Comparison of ENCODE assay signal across 8 cellular contexts in genomic region chr17:45221081-45221996, GRCh38. TPM values are rescaled to one million over a fixed set of nuclear protein-coding genes. Genes with fewer than 3 reads are reported as not detected.
DNase-seq lines count a peak whose midpoint lies in the region; ATAC-seq and TF ChIP-seq lines count a peak whose summit lies in the region.

Gene FMNL1, plus strand, starts transcription at chr17:45221885. Its CDS starts 240 bp downstream, at chr17:45222125.

- H3K4me3 Mint-ChIP-seq in activated T-cell treated with anti-CD3 and anti-CD28 coated beads, Interleukin-2, amount 50 U/mL, for 4 hours, result peak within 1 kb of the TSS; percentile 96
- peak within 1 kb of the TSS; percentile 57 for H3K4me3 Mint-ChIP-seq in neural crest cell

- H3K4me3 ChIP-seq in fibroblast of pulmonary artery (replicated peaks; ENCODE audit: low read depth, low read length), result peak within 1 kb of the TSS; percentile 58

- peak in 1 of 2 donors; percentile 5 for ATAC-seq in activated T-cell treated with anti-CD3 and anti-CD28 coated beads, Interleukin-2, amount 50 U/mL, for 4 hours
- ATAC-seq in GM21367 (IDR thresholded peaks at IDR 0.05; ENCODE audit: unreplicated experiment), result no peak

- no peak within 1 kb of the TSS for H3K27ac Mint-ChIP-seq in neural crest cell (ENCODE audit: unreplicated experiment)

- peaks cover 57% of the 10 kb centered on the region for H3K4me1 Mint-ChIP-seq in activated T-cell treated with anti-CD3 and anti-CD28 coated beads, Interleukin-2, amount 50 U/mL, for 4 hours (ENCODE audit: low read depth)
- no peaks in the 10 kb centered on the region for H3K4me1 Mint-ChIP-seq in neural crest cell

- H3K36me3 Mint-ChIP-seq in activated T-cell treated with anti-CD3 and anti-CD28 coated beads, Interleukin-2, amount 50 U/mL, for 4 hours (ENCODE audit: insufficient read depth), result peaks cover 10% of the 10 kb centered on the region
- no peaks in the 10 kb centered on the region for H3K36me3 Mint-ChIP-seq in neural crest cell (ENCODE audit: low read depth)

- H3K27me3 Mint-ChIP-seq in activated T-cell treated with anti-CD3 and anti-CD28 coated beads, Interleukin-2, amount 50 U/mL, for 4 hours (ENCODE audit: low read depth), result no peaks in the 10 kb centered on the region
- peaks cover 68% of the 10 kb centered on the region for H3K27me3 Mint-ChIP-seq in neural crest cell (ENCODE audit: low read depth)

- TF ChIP-seq CTCF in fibroblast of pulmonary artery (IDR thresholded peaks at IDR 0.05; ENCODE audit: low read length, missing control alignments) (no peak), neural crest cell (conservative IDR thresholded peaks at IDR 0.05) (no peak)

- H3K9me3 Mint-ChIP-seq in activated T-cell treated with anti-CD3 and anti-CD28 coated beads, Interleukin-2, amount 50 U/mL, for 4 hours, result no peaks in the 10 kb centered on the region
- no peaks in the 10 kb centered on the region for H3K9me3 Mint-ChIP-seq in neural crest cell

- DNase-seq in NCI-H1092 treated with DMSO at 0.1 percent for 48 hours (lab: John Stamatoyannopoulos, UW) (peak; percentile 14), NCI-H1092 (lab: John Stamatoyannopoulos, UW) (no peak), MV-4-11 (lab: John Stamatoyannopoulos, UW) (peak; percentile 42), fibroblast of pulmonary artery (ENCODE audit: low read depth) (no peak), neural crest cell (ENCODE audit: low read depth, low spot score) (no peak), NCI-H1436 treated with DMSO at 0.1 percent for 48 hours (lab: John Stamatoyannopoulos, UW) (no peak)
- peak; percentile 47 for DNase-seq in activated T-cell treated with anti-CD3 and anti-CD28 coated beads, Interleukin-2, amount 50 U/mL, for 4 hours

RNA-seq across cellular contexts. Expression of gene FMNL1, which starts in this region (rescaled TPM):
- total RNA-seq in activated T-cell treated with anti-CD3 and anti-CD28 coated beads, Interleukin-2, amount 50 U/mL, for 4 hours, result 100 to 1,000 TPM; 141 to 190 (median 158) TPM
- total RNA-seq in neural crest cell, result 1.1 and 1.2 TPM in 2 replicates

Comparison
In these comparisons a context has a peak if more than half of its experiments do, and no peak if none do; other contexts are left out.
1. RNA of gene FMNL1 (total RNA-seq): 141 to 190 TPM in activated T-cell treated with anti-CD3 and anti-CD28 coated beads, Interleukin-2, amount 50 U/mL, for 4 hours; 1.1 to 1.2 TPM in neural crest cell; every median in the first group is over 10 times any median in the second.
2. DNase-seq: peak in NCI-H1092 treated with DMSO at 0.1 percent for 48 hours (single experiment), MV-4-11 (single experiment) and activated T-cell treated with anti-CD3 and anti-CD28 coated beads, Interleukin-2, amount 50 U/mL, for 4 hours (single experiment); none in NCI-H1092 (single experiment), fibroblast of pulmonary artery (single experiment), neural crest cell (single experiment) and NCI-H1436 treated with DMSO at 0.1 percent for 48 hours (single experiment).